1 cellular context compared by ENCODE assay signal in the genomic region with DNA sequence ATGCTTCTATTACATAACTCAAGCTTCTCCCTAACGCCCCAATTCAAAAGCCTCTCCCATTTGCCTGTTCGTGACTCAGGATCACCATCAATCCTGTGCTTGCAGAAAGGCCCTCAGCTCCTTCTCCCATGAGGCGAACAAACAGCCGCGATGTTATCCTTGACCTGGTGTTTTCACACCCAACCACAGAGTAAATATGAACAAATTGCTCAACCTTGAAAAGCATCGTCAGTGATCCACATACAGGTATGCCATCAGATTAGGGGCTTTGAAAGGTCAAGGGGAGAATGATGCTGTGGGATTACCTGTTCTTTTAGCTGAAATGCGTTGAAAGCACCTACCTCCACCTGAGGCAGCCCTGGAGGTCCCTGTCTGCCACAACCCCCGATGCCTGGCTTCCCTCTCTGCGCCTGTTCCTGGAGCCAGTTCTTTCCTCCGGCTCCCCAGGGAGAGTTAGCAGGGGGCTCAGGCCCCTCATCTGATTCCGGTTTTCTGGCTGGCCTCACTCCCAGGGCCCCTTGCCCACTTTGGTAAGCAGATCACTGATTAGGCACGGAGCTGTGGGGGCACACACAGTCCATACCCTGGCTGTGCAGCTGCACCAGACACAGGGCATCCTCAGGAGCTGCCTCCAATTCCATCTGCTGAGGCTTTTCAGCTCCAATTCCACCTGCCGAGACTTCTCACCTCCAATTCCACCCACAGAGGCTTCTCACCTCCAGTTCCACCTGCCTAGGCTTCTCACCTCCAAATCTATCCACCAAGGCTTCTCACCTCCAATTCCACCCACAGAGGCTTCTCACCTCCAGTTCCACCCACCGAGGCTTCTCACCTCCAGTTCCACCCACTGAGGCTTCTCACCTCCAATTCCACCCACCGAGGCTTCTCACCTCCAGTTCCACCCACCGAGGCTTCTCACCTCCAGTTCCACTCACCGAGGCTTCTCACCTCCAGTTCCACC.
A peak's percentile ranks its signal among the peaks of the same experiment; 100 is the strongest.
TF ChIP-seq lines count a peak whose summit lies in the region.

No MANE protein-coding gene starts in this region.

TF ChIP-seq in HepG2, 621 proteins besides CTCF, POLR2A, EP300 and RAD21 (continued from another document and continues in another):
- TF ChIP-seq SAP130 (CRISPR knock-in tag; IDR thresholded peaks at IDR 0.05; ENCODE audit: low read depth) (peak; percentile 83), NR2F1 (CRISPR knock-in tag; IDR thresholded peaks at IDR 0.05) (peak; percentile 96 to 98), MXD1 (CRISPR knock-in tag; IDR thresholded peaks at IDR 0.05) (no peak), NR3C1 (CRISPR knock-in tag; IDR thresholded peaks at IDR 0.05) (no peak), KDM3A (CRISPR knock-in tag; IDR thresholded peaks at IDR 0.05; ENCODE audit: low read depth) (peak; percentile 65; the same call in 1 of the 2 replicates), STAG1 (CRISPR knock-in tag; IDR thresholded peaks at IDR 0.05) (0 out of 2 replicates have a peak, but pooled peaks have one; percentile 8), ZMYM4 (CRISPR knock-in tag; IDR thresholded peaks at IDR 0.05) (peak; percentile 25; the same call in 1 of the 2 replicates), NFYC (CRISPR knock-in tag; IDR thresholded peaks at IDR 0.05) (0 out of 2 replicates have a peak, but pooled peaks have one; percentile 26), ZBTB4 (CRISPR knock-in tag; IDR thresholded peaks at IDR 0.05; ENCODE audit: borderline replicate concordance) (no peak), ZNF18 (CRISPR knock-in tag; IDR thresholded peaks at IDR 0.05; ENCODE audit: insufficient replicate concordance) (peak; percentile 85), AGO1 (IDR thresholded peaks at IDR 0.05; ENCODE audit: low read depth, low read length, poor library complexity, severe bottlenecking) (no peak), KDM2A (CRISPR knock-in tag; IDR thresholded peaks at IDR 0.05; ENCODE audit: borderline replicate concordance, low read depth) (peak; percentile 72), XBP1 (CRISPR knock-in tag; IDR thresholded peaks at IDR 0.05) (0 out of 2 replicates have a peak, but pooled peaks have one; percentile 66), AHR (CRISPR knock-in tag; IDR thresholded peaks at IDR 0.05) (peak; percentile 38; the same call in 1 of the 2 replicates), CCAR2 (optimal IDR thresholded peaks at IDR 0.05; ENCODE audit: low read depth, low read length) (no peak), FOXP1 (IDR thresholded peaks at IDR 0.05) (0 out of 2 replicates have a peak, but pooled peaks have one; percentile 46), FOXP1 (CRISPR knock-in tag; IDR thresholded peaks at IDR 0.05) (peak; percentile 97), MYC (CRISPR knock-in tag; IDR thresholded peaks at IDR 0.05; ENCODE audit: borderline replicate concordance) (peak; percentile 58; the same call in 1 of the 2 replicates), FOSL1 (CRISPR knock-in tag; IDR thresholded peaks at IDR 0.05; ENCODE audit: borderline replicate concordance) (no peak), ZNF615 (CRISPR knock-in tag; IDR thresholded peaks at IDR 0.05; ENCODE audit: borderline replicate concordance) (no peak), ZNF431 (CRISPR knock-in tag; IDR thresholded peaks at IDR 0.05; ENCODE audit: borderline replicate concordance, low read depth) (no peak)
- TF ChIP-seq, protein P1, sequence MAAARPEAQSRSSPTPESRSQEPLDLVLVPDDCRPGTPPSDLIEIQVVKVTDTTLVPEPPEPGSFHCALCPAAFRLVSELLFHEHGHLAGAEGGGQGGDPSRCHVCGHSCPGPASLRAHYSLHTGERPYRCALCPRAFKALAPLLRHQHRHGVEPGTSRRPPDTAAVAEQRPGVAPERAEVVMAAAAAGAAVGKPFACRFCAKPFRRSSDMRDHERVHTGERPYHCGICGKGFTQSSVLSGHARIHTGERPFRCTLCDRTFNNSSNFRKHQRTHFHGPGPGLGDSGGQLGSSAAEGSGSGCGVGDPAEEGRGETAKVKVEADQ (CRISPR knock-in tag; IDR thresholded peaks at IDR 0.05; ENCODE audit: borderline replicate concordance): 0 out of 2 replicates have a peak, but pooled peaks have one; percentile 78
- TF ChIP-seq, protein P2, sequence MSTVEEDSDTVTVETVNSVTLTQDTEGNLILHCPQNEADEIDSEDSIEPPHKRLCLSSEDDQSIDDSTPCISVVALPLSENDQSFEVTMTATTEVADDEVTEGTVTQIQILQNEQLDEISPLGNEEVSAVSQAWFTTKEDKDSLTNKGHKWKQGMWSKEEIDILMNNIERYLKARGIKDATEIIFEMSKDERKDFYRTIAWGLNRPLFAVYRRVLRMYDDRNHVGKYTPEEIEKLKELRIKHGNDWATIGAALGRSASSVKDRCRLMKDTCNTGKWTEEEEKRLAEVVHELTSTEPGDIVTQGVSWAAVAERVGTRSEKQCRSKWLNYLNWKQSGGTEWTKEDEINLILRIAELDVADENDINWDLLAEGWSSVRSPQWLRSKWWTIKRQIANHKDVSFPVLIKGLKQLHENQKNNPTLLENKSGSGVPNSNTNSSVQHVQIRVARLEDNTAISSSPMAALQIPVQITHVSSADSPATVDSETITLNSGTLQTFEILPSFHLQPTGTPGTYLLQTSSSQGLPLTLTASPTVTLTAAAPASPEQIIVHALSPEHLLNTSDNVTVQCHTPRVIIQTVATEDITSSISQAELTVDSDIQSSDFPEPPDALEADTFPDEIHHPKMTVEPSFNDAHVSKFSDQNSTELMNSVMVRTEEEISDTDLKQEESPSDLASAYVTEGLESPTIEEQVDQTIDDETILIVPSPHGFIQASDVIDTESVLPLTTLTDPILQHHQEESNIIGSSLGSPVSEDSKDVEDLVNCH (CRISPR knock-in tag; IDR thresholded peaks at IDR 0.05): no peak
- TF ChIP-seq, protein P3, sequence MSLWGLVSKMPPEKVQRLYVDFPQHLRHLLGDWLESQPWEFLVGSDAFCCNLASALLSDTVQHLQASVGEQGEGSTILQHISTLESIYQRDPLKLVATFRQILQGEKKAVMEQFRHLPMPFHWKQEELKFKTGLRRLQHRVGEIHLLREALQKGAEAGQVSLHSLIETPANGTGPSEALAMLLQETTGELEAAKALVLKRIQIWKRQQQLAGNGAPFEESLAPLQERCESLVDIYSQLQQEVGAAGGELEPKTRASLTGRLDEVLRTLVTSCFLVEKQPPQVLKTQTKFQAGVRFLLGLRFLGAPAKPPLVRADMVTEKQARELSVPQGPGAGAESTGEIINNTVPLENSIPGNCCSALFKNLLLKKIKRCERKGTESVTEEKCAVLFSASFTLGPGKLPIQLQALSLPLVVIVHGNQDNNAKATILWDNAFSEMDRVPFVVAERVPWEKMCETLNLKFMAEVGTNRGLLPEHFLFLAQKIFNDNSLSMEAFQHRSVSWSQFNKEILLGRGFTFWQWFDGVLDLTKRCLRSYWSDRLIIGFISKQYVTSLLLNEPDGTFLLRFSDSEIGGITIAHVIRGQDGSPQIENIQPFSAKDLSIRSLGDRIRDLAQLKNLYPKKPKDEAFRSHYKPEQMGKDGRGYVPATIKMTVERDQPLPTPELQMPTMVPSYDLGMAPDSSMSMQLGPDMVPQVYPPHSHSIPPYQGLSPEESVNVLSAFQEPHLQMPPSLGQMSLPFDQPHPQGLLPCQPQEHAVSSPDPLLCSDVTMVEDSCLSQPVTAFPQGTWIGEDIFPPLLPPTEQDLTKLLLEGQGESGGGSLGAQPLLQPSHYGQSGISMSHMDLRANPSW (CRISPR knock-in tag; IDR thresholded peaks at IDR 0.05; ENCODE audit: borderline replicate concordance): no peak
- TF ChIP-seq, protein P4, sequence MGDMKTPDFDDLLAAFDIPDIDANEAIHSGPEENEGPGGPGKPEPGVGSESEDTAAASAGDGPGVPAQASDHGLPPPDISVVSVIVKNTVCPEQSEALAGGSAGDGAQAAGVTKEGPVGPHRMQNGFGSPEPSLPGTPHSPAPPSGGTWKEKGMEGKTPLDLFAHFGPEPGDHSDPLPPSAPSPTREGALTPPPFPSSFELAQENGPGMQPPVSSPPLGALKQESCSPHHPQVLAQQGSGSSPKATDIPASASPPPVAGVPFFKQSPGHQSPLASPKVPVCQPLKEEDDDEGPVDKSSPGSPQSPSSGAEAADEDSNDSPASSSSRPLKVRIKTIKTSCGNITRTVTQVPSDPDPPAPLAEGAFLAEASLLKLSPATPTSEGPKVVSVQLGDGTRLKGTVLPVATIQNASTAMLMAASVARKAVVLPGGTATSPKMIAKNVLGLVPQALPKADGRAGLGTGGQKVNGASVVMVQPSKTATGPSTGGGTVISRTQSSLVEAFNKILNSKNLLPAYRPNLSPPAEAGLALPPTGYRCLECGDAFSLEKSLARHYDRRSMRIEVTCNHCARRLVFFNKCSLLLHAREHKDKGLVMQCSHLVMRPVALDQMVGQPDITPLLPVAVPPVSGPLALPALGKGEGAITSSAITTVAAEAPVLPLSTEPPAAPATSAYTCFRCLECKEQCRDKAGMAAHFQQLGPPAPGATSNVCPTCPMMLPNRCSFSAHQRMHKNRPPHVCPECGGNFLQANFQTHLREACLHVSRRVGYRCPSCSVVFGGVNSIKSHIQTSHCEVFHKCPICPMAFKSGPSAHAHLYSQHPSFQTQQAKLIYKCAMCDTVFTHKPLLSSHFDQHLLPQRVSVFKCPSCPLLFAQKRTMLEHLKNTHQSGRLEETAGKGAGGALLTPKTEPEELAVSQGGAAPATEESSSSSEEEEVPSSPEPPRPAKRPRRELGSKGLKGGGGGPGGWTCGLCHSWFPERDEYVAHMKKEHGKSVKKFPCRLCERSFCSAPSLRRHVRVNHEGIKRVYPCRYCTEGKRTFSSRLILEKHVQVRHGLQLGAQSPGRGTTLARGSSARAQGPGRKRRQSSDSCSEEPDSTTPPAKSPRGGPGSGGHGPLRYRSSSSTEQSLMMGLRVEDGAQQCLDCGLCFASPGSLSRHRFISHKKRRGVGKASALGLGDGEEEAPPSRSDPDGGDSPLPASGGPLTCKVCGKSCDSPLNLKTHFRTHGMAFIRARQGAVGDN (CRISPR knock-in tag; IDR thresholded peaks at IDR 0.05): peak; percentile 30; the same call in 1 of the 2 replicates
- TF ChIP-seq, protein P5, sequence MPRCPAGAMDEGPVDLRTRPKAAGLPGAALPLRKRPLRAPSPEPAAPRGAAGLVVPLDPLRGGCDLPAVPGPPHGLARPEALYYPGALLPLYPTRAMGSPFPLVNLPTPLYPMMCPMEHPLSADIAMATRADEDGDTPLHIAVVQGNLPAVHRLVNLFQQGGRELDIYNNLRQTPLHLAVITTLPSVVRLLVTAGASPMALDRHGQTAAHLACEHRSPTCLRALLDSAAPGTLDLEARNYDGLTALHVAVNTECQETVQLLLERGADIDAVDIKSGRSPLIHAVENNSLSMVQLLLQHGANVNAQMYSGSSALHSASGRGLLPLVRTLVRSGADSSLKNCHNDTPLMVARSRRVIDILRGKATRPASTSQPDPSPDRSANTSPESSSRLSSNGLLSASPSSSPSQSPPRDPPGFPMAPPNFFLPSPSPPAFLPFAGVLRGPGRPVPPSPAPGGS (CRISPR knock-in tag; IDR thresholded peaks at IDR 0.05): no peak; the same call in 1 of the 2 replicates
